ENCODE assay signal across 22 cellular contexts in genomic region chr3:21901504-21901903, GRCh38.
"Had no signal": no experiment of that assay in that cellular context is flagged by ENCODE, and none has a peak within 500 bp of the region (broad histone marks: within the 10 kb centered on the region; RNA-seq: fewer than 3 reads in every experiment).

No MANE protein-coding gene starts in this region.

- H3K27me3 ChIP-seq: brain microvascular endothelial cell, esophagus muscularis mucosa, left lung, suprapubic skin, transverse colon, uterus had no signal

- DNase-seq: activated CD4-positive, alpha-beta T cell treated with anti-CD3 and anti-CD28 coated beads, Interleukin-2, amount 10 ng/mL, durations not matched to agents 24 days and 14 days; activated CD4-positive, CD25-positive, alpha-beta regulatory T cell; activated CD8-positive, alpha-beta T cell treated with anti-CD3 and anti-CD28 coated beads for 36 hours; activated naive CD4-positive, alpha-beta T cell treated with Interleukin-2 at 50 U/mL for 16 hours; activated naive CD8-positive, alpha-beta T cell treated with anti-CD3 and anti-CD28 coated beads, Interleukin-2, amount 50 U/mL, for 24 hours; activated T-cell treated with anti-CD3 and anti-CD28 coated beads, Interleukin-2, amount 50 U/mL, for 1 hour; aorta; brain microvascular endothelial cell; cortex of kidney; islet precursor cell; left lung; right cardiac atrium; small intestine; stimulated activated CD4-positive, alpha-beta T cell treated with anti-CD3 and anti-CD28 coated beads, Interleukin-15, amount 100 ng/mL, for 24 hours; stimulated activated CD4-positive, alpha-beta T cell treated with anti-CD3 and anti-CD28 coated beads, Interleukin-2, amount 100 ng/mL, for 48 hours; stimulated activated naive CD8-positive, alpha-beta T cell treated with anti-CD3 and anti-CD28 coated beads, Interleukin-15, amount 100 ng/mL, for 72 hours; T1000; transverse colon; uterus had no signal

- H3K27me3 Mint-ChIP-seq: activated CD4-positive, alpha-beta T cell treated with anti-CD3 and anti-CD28 coated beads, Interleukin-2, amount 10 ng/mL, durations not matched to agents 24 days and 14 days; activated CD8-positive, alpha-beta T cell treated with anti-CD3 and anti-CD28 coated beads for 36 hours; activated naive CD8-positive, alpha-beta T cell treated with anti-CD3 and anti-CD28 coated beads, Interleukin-2, amount 50 U/mL, for 24 hours; stimulated activated naive CD8-positive, alpha-beta T cell treated with anti-CD3 and anti-CD28 coated beads, Interleukin-15, amount 100 ng/mL, for 72 hours had no signal

- H3K36me3 ChIP-seq: brain microvascular endothelial cell, esophagus muscularis mucosa, left lung, suprapubic skin, transverse colon, uterus had no signal

- H3K27ac ChIP-seq: brain microvascular endothelial cell, esophagus muscularis mucosa, left lung, suprapubic skin, transverse colon, uterus had no signal

- H3K4me1 Mint-ChIP-seq: activated CD4-positive, alpha-beta T cell treated with anti-CD3 and anti-CD28 coated beads, Interleukin-2, amount 10 ng/mL, durations not matched to agents 24 days and 14 days; activated naive CD8-positive, alpha-beta T cell treated with anti-CD3 and anti-CD28 coated beads, Interleukin-2, amount 50 U/mL, for 24 hours; stimulated activated naive CD8-positive, alpha-beta T cell treated with anti-CD3 and anti-CD28 coated beads, Interleukin-15, amount 100 ng/mL, for 72 hours had no signal

- H3K4me3 ChIP-seq: esophagus muscularis mucosa, left lung, suprapubic skin, transverse colon, uterus had no signal

- H3K9me3 Mint-ChIP-seq: activated CD4-positive, alpha-beta T cell treated with anti-CD3 and anti-CD28 coated beads, Interleukin-2, amount 10 ng/mL, durations not matched to agents 24 days and 14 days; activated naive CD8-positive, alpha-beta T cell treated with anti-CD3 and anti-CD28 coated beads, Interleukin-2, amount 50 U/mL, for 24 hours; stimulated activated naive CD8-positive, alpha-beta T cell treated with anti-CD3 and anti-CD28 coated beads, Interleukin-15, amount 100 ng/mL, for 72 hours had no signal

- H3K4me1 ChIP-seq: esophagus muscularis mucosa, left lung, suprapubic skin, transverse colon, uterus had no signal

- H3K9me3 ChIP-seq: esophagus muscularis mucosa, left lung, suprapubic skin, transverse colon, uterus had no signal

- H3K27ac Mint-ChIP-seq: activated CD4-positive, alpha-beta T cell treated with anti-CD3 and anti-CD28 coated beads, Interleukin-2, amount 10 ng/mL, durations not matched to agents 24 days and 14 days; activated CD8-positive, alpha-beta T cell treated with anti-CD3 and anti-CD28 coated beads for 36 hours; activated naive CD8-positive, alpha-beta T cell treated with anti-CD3 and anti-CD28 coated beads, Interleukin-2, amount 50 U/mL, for 24 hours; activated T-helper 2 cell treated with anti-CD3 and anti-CD28 coated beads, Interferon-gamma antibody, Interleukin-2, Interleukin-4, amounts not matched to agents 10 μg/mL and 5 μg/mL and 100 μg/mL, durations not matched to agents 14 hours and 24 hours and 36 hours; stimulated activated naive CD8-positive, alpha-beta T cell treated with anti-CD3 and anti-CD28 coated beads, Interleukin-15, amount 100 ng/mL, for 72 hours had no signal

- ATAC-seq: activated CD8-positive, alpha-beta T cell treated with anti-CD3 and anti-CD28 coated beads for 36 hours; activated naive CD8-positive, alpha-beta T cell treated with anti-CD3 and anti-CD28 coated beads, Interleukin-2, amount 50 U/mL, for 24 hours; left lung; right cardiac atrium; stimulated activated naive CD8-positive, alpha-beta T cell treated with anti-CD3 and anti-CD28 coated beads, Interleukin-15, amount 100 ng/mL, for 72 hours had no signal

- H3K4me3 Mint-ChIP-seq: activated CD4-positive, alpha-beta T cell treated with anti-CD3 and anti-CD28 coated beads, Interleukin-2, amount 10 ng/mL, durations not matched to agents 24 days and 14 days; activated CD8-positive, alpha-beta T cell treated with anti-CD3 and anti-CD28 coated beads for 36 hours; activated naive CD8-positive, alpha-beta T cell treated with anti-CD3 and anti-CD28 coated beads, Interleukin-2, amount 50 U/mL, for 24 hours; stimulated activated naive CD8-positive, alpha-beta T cell treated with anti-CD3 and anti-CD28 coated beads, Interleukin-15, amount 100 ng/mL, for 72 hours had no signal
